ENCODE assay signal across 1 cellular context in the genomic region with DNA sequence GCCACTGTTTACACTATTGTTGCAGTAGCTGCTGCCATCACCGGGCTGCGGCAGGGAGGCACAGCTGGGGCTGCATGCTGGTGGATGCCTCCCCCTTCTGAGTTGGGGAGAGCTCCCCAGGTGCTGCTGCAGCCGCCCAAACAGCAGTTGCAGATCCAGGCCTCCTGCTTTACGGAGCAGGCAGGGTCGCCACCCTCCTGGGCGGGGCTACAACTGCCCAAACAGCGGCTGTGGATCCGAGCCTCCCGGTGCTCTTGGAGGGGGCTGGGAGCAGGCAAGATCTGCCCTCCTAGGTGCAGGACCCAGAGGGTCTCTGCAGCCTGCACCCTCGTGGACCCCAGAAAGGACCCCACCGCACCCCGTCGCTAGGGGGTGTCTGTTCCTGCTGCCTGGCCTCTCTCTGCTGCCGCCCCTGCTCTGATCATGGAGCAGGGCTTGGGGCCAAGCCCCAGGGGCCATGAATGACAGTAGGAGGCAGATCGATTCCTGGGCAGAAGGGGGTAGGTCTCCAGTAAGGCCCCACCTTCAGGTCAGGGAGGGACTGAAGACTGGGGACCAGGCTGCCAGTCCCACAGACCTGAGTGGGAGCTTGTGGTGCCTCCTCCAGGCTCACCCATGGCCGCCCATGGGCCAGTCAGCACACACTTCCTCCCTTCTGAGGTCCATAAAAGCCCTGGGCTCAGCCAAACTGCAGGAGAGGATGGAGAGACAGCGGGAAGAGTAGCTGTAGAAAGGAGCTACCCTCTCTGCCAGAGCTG.
TF ChIP-seq lines count a peak whose summit lies in the region.

No MANE protein-coding gene starts in this region.

TF ChIP-seq in K562, 482 proteins besides CTCF, POLR2A, EP300 and RAD21 (continued from another document and continues in another):
- TF ChIP-seq, protein P1, sequence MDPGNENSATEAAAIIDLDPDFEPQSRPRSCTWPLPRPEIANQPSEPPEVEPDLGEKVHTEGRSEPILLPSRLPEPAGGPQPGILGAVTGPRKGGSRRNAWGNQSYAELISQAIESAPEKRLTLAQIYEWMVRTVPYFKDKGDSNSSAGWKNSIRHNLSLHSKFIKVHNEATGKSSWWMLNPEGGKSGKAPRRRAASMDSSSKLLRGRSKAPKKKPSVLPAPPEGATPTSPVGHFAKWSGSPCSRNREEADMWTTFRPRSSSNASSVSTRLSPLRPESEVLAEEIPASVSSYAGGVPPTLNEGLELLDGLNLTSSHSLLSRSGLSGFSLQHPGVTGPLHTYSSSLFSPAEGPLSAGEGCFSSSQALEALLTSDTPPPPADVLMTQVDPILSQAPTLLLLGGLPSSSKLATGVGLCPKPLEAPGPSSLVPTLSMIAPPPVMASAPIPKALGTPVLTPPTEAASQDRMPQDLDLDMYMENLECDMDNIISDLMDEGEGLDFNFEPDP (CRISPR knock-in tag; IDR thresholded peaks at IDR 0.05): no peak
- peak; percentile 54; the same call in 1 of the 2 replicates for TF ChIP-seq SMAD4 (CRISPR knock-in tag; conservative IDR thresholded peaks at IDR 0.05)
- peak; percentile 52; the same call in 1 of the 2 replicates for TF ChIP-seq ARID1B (IDR thresholded peaks at IDR 0.05)
- TF ChIP-seq, protein P2, sequence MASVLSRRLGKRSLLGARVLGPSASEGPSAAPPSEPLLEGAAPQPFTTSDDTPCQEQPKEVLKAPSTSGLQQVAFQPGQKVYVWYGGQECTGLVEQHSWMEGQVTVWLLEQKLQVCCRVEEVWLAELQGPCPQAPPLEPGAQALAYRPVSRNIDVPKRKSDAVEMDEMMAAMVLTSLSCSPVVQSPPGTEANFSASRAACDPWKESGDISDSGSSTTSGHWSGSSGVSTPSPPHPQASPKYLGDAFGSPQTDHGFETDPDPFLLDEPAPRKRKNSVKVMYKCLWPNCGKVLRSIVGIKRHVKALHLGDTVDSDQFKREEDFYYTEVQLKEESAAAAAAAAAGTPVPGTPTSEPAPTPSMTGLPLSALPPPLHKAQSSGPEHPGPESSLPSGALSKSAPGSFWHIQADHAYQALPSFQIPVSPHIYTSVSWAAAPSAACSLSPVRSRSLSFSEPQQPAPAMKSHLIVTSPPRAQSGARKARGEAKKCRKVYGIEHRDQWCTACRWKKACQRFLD (CRISPR knock-in tag; IDR thresholded peaks at IDR 0.05): peak; percentile 39; the same call in 1 of the 2 replicates
- TF ChIP-seq, protein P3, sequence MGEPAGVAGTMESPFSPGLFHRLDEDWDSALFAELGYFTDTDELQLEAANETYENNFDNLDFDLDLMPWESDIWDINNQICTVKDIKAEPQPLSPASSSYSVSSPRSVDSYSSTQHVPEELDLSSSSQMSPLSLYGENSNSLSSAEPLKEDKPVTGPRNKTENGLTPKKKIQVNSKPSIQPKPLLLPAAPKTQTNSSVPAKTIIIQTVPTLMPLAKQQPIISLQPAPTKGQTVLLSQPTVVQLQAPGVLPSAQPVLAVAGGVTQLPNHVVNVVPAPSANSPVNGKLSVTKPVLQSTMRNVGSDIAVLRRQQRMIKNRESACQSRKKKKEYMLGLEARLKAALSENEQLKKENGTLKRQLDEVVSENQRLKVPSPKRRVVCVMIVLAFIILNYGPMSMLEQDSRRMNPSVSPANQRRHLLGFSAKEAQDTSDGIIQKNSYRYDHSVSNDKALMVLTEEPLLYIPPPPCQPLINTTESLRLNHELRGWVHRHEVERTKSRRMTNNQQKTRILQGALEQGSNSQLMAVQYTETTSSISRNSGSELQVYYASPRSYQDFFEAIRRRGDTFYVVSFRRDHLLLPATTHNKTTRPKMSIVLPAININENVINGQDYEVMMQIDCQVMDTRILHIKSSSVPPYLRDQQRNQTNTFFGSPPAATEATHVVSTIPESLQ (CRISPR knock-in tag; IDR thresholded peaks at IDR 0.05): no peak
- no peak for TF ChIP-seq IRF2 (CRISPR knock-in tag; IDR thresholded peaks at IDR 0.05)
- TF ChIP-seq SMARCA4 (IDR thresholded peaks at IDR 0.05): no peak
- TF ChIP-seq ZNF253 (CRISPR knock-in tag; conservative IDR thresholded peaks at IDR 0.05): no peak
- TF ChIP-seq, protein P4, sequence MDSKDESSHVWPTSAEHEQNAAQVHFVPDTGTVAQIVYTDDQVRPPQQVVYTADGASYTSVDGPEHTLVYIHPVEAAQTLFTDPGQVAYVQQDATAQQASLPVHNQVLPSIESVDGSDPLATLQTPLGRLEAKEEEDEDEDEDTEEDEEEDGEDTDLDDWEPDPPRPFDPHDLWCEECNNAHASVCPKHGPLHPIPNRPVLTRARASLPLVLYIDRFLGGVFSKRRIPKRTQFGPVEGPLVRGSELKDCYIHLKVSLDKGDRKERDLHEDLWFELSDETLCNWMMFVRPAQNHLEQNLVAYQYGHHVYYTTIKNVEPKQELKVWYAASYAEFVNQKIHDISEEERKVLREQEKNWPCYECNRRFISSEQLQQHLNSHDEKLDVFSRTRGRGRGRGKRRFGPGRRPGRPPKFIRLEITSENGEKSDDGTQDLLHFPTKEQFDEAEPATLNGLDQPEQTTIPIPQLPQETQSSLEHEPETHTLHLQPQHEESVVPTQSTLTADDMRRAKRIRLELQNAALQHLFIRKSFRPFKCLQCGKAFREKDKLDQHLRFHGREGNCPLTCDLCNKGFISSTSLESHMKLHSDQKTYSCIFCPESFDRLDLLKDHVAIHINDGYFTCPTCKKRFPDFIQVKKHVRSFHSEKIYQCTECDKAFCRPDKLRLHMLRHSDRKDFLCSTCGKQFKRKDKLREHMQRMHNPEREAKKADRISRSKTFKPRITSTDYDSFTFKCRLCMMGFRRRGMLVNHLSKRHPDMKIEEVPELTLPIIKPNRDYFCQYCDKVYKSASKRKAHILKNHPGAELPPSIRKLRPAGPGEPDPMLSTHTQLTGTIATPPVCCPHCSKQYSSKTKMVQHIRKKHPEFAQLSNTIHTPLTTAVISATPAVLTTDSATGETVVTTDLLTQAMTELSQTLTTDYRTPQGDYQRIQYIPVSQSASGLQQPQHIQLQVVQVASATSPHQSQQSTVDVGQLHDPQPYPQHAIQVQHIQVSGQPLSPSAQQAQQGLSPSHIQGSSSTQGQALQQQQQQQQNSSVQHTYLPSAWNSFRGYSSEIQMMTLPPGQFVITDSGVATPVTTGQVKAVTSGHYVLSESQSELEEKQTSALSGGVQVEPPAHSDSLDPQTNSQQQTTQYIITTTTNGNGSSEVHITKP (IDR thresholded peaks at IDR 0.05; ENCODE audit: partially characterized antibody): peak; percentile 59
- TF ChIP-seq, protein P5, sequence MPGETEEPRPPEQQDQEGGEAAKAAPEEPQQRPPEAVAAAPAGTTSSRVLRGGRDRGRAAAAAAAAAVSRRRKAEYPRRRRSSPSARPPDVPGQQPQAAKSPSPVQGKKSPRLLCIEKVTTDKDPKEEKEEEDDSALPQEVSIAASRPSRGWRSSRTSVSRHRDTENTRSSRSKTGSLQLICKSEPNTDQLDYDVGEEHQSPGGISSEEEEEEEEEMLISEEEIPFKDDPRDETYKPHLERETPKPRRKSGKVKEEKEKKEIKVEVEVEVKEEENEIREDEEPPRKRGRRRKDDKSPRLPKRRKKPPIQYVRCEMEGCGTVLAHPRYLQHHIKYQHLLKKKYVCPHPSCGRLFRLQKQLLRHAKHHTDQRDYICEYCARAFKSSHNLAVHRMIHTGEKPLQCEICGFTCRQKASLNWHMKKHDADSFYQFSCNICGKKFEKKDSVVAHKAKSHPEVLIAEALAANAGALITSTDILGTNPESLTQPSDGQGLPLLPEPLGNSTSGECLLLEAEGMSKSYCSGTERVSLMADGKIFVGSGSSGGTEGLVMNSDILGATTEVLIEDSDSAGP (CRISPR knock-in tag; IDR thresholded peaks at IDR 0.05): no peak
- TF ChIP-seq WHSC1 (IDR thresholded peaks at IDR 0.05; ENCODE audit: low read length): no peak
- TF ChIP-seq MAFK (IDR thresholded peaks at IDR 0.05; ENCODE audit: low read length): no peak
- peak; percentile 67 for TF ChIP-seq SPI1 (IDR thresholded peaks at IDR 0.05; ENCODE audit: borderline replicate concordance, low read depth, low read length)
- TF ChIP-seq FOXK2 (conservative IDR thresholded peaks at IDR 0.05 in 1 of 2, IDR thresholded peaks at IDR 0.05 in 1 of 2; ENCODE audit: low read depth in 2 of 2): peak; percentile 59 to 66; a peak in 2 of 4 replicates
- TF ChIP-seq SUPT5H (IDR thresholded peaks at IDR 0.05): no peak; the same call in none of the 2 replicates
- no peak for TF ChIP-seq ZNF140 (CRISPR knock-in tag; IDR thresholded peaks at IDR 0.05)
- TF ChIP-seq, protein P6, sequence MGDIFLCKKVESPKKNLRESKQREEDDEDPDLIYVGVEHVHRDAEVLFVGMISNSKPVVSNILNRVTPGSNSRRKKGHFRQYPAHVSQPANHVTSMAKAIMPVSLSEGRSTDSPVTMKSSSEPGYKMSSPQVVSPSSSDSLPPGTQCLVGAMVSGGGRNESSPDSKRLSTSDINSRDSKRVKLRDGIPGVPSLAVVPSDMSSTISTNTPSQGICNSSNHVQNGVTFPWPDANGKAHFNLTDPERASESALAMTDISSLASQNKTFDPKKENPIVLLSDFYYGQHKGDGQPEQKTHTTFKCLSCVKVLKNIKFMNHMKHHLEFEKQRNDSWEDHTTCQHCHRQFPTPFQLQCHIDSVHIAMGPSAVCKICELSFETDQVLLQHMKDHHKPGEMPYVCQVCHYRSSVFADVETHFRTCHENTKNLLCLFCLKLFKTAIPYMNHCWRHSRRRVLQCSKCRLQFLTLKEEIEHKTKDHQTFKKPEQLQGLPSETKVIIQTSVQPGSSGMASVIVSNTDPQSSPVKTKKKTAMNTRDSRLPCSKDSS (IDR thresholded peaks at IDR 0.05; ENCODE audit: low read depth, partially characterized antibody): peak; percentile 45
- TF ChIP-seq, protein P7, sequence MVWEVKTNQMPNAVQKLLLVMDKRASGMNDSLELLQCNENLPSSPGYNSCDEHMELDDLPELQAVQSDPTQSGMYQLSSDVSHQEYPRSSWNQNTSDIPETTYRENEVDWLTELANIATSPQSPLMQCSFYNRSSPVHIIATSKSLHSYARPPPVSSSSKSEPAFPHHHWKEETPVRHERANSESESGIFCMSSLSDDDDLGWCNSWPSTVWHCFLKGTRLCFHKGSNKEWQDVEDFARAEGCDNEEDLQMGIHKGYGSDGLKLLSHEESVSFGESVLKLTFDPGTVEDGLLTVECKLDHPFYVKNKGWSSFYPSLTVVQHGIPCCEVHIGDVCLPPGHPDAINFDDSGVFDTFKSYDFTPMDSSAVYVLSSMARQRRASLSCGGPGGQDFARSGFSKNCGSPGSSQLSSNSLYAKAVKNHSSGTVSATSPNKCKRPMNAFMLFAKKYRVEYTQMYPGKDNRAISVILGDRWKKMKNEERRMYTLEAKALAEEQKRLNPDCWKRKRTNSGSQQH (CRISPR knock-in tag; IDR thresholded peaks at IDR 0.05): no peak
- no peak for TF ChIP-seq ZNF134 (CRISPR knock-in tag; conservative IDR thresholded peaks at IDR 0.05)
- no peak for TF ChIP-seq FOS (IDR thresholded peaks at IDR 0.05; ENCODE audit: extremely low read depth, insufficient read length)
- TF ChIP-seq, protein P8, sequence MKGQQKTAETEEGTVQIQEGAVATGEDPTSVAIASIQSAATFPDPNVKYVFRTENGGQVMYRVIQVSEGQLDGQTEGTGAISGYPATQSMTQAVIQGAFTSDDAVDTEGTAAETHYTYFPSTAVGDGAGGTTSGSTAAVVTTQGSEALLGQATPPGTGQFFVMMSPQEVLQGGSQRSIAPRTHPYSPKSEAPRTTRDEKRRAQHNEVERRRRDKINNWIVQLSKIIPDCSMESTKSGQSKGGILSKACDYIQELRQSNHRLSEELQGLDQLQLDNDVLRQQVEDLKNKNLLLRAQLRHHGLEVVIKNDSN (CRISPR knock-in tag; IDR thresholded peaks at IDR 0.05): no peak
- no peak for TF ChIP-seq CBFB (CRISPR knock-in tag; IDR thresholded peaks at IDR 0.05)
- TF ChIP-seq, protein P9, sequence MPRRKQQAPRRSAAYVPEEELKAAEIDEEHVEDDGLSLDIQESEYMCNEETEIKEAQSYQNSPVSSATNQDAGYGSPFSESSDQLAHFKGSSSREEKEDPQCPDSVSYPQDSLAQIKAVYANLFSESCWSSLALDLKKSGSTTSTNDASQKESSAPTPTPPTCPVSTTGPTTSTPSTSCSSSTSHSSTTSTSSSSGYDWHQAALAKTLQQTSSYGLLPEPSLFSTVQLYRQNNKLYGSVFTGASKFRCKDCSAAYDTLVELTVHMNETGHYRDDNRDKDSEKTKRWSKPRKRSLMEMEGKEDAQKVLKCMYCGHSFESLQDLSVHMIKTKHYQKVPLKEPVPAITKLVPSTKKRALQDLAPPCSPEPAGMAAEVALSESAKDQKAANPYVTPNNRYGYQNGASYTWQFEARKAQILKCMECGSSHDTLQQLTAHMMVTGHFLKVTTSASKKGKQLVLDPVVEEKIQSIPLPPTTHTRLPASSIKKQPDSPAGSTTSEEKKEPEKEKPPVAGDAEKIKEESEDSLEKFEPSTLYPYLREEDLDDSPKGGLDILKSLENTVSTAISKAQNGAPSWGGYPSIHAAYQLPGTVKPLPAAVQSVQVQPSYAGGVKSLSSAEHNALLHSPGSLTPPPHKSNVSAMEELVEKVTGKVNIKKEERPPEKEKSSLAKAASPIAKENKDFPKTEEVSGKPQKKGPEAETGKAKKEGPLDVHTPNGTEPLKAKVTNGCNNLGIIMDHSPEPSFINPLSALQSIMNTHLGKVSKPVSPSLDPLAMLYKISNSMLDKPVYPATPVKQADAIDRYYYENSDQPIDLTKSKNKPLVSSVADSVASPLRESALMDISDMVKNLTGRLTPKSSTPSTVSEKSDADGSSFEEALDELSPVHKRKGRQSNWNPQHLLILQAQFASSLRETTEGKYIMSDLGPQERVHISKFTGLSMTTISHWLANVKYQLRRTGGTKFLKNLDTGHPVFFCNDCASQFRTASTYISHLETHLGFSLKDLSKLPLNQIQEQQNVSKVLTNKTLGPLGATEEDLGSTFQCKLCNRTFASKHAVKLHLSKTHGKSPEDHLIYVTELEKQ (CRISPR knock-in tag; IDR thresholded peaks at IDR 0.05): no peak
- TF ChIP-seq PHTF2 (CRISPR knock-in tag; IDR thresholded peaks at IDR 0.05): no peak
- no peak for TF ChIP-seq SETDB1 (IDR thresholded peaks at IDR 0.05; ENCODE audit: low read length)
- no peak for TF ChIP-seq JUN (IDR thresholded peaks at IDR 0.05; ENCODE audit: borderline replicate concordance, low read depth, low read length)
- no peak for TF ChIP-seq JUN (CRISPR knock-in tag; IDR thresholded peaks at IDR 0.05; ENCODE audit: borderline replicate concordance)
- peak; percentile 72 for TF ChIP-seq ZFP36 (IDR thresholded peaks at IDR 0.05; ENCODE audit: low read depth, low read length, partially characterized antibody)
- TF ChIP-seq, protein P10, sequence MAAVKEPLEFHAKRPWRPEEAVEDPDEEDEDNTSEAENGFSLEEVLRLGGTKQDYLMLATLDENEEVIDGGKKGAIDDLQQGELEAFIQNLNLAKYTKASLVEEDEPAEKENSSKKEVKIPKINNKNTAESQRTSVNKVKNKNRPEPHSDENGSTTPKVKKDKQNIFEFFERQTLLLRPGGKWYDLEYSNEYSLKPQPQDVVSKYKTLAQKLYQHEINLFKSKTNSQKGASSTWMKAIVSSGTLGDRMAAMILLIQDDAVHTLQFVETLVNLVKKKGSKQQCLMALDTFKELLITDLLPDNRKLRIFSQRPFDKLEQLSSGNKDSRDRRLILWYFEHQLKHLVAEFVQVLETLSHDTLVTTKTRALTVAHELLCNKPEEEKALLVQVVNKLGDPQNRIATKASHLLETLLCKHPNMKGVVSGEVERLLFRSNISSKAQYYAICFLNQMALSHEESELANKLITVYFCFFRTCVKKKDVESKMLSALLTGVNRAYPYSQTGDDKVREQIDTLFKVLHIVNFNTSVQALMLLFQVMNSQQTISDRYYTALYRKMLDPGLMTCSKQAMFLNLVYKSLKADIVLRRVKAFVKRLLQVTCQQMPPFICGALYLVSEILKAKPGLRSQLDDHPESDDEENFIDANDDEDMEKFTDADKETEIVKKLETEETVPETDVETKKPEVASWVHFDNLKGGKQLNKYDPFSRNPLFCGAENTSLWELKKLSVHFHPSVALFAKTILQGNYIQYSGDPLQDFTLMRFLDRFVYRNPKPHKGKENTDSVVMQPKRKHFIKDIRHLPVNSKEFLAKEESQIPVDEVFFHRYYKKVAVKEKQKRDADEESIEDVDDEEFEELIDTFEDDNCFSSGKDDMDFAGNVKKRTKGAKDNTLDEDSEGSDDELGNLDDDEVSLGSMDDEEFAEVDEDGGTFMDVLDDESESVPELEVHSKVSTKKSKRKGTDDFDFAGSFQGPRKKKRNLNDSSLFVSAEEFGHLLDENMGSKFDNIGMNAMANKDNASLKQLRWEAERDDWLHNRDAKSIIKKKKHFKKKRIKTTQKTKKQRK (IDR thresholded peaks at IDR 0.05; ENCODE audit: borderline replicate concordance, low read depth, low read length): no peak
